ENCODE assay signal across 1 cellular context in the genomic region with DNA sequence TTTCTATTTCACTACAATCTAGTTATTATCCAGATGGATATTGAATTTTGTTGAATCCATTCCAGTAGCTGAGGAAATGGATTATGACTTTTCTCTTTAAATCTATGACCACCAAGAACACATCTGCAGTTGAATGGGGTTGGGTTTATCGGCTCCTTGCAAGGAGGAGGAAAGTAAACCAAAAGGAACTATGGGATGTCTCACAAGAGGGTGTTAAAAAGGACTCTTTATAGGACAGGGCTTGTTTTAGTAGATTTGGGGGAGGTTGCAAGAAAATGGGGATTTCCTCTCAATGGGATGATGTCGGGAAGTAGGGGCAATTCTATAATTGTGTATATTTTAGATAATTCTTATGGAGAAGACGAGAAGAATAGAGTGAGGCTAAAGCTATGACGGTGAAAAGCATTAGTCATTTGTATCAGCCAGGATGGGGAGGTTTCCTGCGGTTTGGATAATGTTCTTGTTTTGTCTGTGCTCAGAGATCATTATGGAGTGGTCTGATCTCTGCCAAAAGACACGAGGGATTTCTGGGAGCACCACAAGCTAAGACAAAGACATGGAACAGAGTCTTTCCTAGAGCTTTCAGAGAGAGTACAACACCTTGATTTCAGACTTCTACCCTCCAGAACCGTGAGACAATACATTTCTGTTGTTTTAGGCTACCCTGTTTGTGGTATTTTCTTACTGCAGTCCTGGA.
TF ChIP-seq lines count a peak whose summit lies in the region.

No MANE protein-coding gene starts in this region.

TF ChIP-seq in K562, 482 proteins besides CTCF, POLR2A, EP300 and RAD21 (continued from another document and continues in another):
- TF ChIP-seq, protein P1, sequence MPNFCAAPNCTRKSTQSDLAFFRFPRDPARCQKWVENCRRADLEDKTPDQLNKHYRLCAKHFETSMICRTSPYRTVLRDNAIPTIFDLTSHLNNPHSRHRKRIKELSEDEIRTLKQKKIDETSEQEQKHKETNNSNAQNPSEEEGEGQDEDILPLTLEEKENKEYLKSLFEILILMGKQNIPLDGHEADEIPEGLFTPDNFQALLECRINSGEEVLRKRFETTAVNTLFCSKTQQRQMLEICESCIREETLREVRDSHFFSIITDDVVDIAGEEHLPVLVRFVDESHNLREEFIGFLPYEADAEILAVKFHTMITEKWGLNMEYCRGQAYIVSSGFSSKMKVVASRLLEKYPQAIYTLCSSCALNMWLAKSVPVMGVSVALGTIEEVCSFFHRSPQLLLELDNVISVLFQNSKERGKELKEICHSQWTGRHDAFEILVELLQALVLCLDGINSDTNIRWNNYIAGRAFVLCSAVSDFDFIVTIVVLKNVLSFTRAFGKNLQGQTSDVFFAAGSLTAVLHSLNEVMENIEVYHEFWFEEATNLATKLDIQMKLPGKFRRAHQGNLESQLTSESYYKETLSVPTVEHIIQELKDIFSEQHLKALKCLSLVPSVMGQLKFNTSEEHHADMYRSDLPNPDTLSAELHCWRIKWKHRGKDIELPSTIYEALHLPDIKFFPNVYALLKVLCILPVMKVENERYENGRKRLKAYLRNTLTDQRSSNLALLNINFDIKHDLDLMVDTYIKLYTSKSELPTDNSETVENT (CRISPR knock-in tag; IDR thresholded peaks at IDR 0.05) = no peak
- TF ChIP-seq ZBTB33 (CRISPR knock-in tag; IDR thresholded peaks at IDR 0.05) = 0 out of 2 replicates have a peak, but pooled peaks have one; percentile 14
- peak; percentile 77 for TF ChIP-seq L3MBTL2 (IDR thresholded peaks at IDR 0.05)
- TF ChIP-seq, protein P2, sequence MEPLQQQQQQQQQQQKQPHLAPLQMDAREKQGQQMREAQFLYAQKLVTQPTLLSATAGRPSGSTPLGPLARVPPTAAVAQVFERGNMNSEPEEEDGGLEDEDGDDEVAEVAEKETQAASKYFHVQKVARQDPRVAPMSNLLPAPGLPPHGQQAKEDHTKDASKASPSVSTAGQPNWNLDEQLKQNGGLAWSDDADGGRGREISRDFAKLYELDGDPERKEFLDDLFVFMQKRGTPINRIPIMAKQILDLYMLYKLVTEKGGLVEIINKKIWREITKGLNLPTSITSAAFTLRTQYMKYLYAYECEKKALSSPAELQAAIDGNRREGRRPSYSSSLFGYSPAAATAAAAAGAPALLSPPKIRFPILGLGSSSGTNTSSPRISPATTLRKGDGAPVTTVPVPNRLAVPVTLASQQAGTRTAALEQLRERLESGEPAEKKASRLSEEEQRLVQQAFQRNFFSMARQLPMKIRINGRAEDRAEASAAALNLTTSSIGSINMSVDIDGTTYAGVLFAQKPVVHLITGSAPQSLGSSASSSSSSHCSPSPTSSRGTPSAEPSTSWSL (CRISPR knock-in tag; IDR thresholded peaks at IDR 0.05; ENCODE audit: borderline replicate concordance) = no peak
- peak; percentile 100 for TF ChIP-seq SMAD4 (CRISPR knock-in tag; conservative IDR thresholded peaks at IDR 0.05)
- no peak for TF ChIP-seq NRF1 (conservative IDR thresholded peaks at IDR 0.05 in 1 of 2, IDR thresholded peaks at IDR 0.05 in 1 of 2)
- peak; percentile 87 for TF ChIP-seq ZNF175 (CRISPR knock-in tag; IDR thresholded peaks at IDR 0.05; ENCODE audit: low read depth)
- TF ChIP-seq SAFB2 (IDR thresholded peaks at IDR 0.05; ENCODE audit: borderline replicate concordance, low read depth, low read length, severe bottlenecking) = no peak
- TF ChIP-seq KLF6 (CRISPR knock-in tag; IDR thresholded peaks at IDR 0.05; ENCODE audit: borderline replicate concordance) = no peak
- TF ChIP-seq ZNF75A (CRISPR knock-in tag; IDR thresholded peaks at IDR 0.05) = no peak
- no peak for TF ChIP-seq RB1 (IDR thresholded peaks at IDR 0.05; ENCODE audit: low read depth)
- TF ChIP-seq, protein P3, sequence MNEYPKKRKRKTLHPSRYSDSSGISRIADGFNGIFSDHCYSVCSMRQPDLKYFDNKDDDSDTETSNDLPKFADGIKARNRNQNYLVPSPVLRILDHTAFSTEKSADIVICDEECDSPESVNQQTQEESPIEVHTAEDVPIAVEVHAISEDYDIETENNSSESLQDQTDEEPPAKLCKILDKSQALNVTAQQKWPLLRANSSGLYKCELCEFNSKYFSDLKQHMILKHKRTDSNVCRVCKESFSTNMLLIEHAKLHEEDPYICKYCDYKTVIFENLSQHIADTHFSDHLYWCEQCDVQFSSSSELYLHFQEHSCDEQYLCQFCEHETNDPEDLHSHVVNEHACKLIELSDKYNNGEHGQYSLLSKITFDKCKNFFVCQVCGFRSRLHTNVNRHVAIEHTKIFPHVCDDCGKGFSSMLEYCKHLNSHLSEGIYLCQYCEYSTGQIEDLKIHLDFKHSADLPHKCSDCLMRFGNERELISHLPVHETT (CRISPR knock-in tag; conservative IDR thresholded peaks at IDR 0.05 in 1 of 2, IDR thresholded peaks at IDR 0.05 in 1 of 2) = 0 out of 4 replicates have a peak, but pooled peaks of 1 of the 2 experiments have one; percentile 68
- no peak for TF ChIP-seq CUX1 (CRISPR knock-in tag; IDR thresholded peaks at IDR 0.05)
- TF ChIP-seq CHCHD3 (CRISPR knock-in tag; IDR thresholded peaks at IDR 0.05) = no peak
- no peak for TF ChIP-seq NFE2L1 (tag; IDR thresholded peaks at IDR 0.05; ENCODE audit: borderline replicate concordance, low read depth)
- TF ChIP-seq, protein P4, sequence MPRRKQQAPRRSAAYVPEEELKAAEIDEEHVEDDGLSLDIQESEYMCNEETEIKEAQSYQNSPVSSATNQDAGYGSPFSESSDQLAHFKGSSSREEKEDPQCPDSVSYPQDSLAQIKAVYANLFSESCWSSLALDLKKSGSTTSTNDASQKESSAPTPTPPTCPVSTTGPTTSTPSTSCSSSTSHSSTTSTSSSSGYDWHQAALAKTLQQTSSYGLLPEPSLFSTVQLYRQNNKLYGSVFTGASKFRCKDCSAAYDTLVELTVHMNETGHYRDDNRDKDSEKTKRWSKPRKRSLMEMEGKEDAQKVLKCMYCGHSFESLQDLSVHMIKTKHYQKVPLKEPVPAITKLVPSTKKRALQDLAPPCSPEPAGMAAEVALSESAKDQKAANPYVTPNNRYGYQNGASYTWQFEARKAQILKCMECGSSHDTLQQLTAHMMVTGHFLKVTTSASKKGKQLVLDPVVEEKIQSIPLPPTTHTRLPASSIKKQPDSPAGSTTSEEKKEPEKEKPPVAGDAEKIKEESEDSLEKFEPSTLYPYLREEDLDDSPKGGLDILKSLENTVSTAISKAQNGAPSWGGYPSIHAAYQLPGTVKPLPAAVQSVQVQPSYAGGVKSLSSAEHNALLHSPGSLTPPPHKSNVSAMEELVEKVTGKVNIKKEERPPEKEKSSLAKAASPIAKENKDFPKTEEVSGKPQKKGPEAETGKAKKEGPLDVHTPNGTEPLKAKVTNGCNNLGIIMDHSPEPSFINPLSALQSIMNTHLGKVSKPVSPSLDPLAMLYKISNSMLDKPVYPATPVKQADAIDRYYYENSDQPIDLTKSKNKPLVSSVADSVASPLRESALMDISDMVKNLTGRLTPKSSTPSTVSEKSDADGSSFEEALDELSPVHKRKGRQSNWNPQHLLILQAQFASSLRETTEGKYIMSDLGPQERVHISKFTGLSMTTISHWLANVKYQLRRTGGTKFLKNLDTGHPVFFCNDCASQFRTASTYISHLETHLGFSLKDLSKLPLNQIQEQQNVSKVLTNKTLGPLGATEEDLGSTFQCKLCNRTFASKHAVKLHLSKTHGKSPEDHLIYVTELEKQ (CRISPR knock-in tag; IDR thresholded peaks at IDR 0.05) = no peak
- TF ChIP-seq BRD4 (IDR thresholded peaks at IDR 0.05) = peak; percentile 43; the same call in 1 of the 2 replicates
- no peak for TF ChIP-seq SMAD2 (IDR thresholded peaks at IDR 0.05; ENCODE audit: low read depth, low read length)
- TF ChIP-seq PRDM10 (IDR thresholded peaks at IDR 0.05; ENCODE audit: partially characterized antibody) = peak; percentile 85
- no peak for TF ChIP-seq ETV6 (IDR thresholded peaks at IDR 0.05; ENCODE audit: borderline replicate concordance in 1 of 2, low read depth in 2 of 2, low read length in 1 of 2)
- TF ChIP-seq ETV6 (CRISPR knock-in tag; IDR thresholded peaks at IDR 0.05; ENCODE audit: borderline replicate concordance) = no peak
- TF ChIP-seq KAT8 (IDR thresholded peaks at IDR 0.05; ENCODE audit: low read depth) = no peak
- TF ChIP-seq TAF1 (IDR thresholded peaks at IDR 0.05; ENCODE audit: control insufficient read depth, extremely low read depth, insufficient read depth, low read length, severe bottlenecking) = no peak
- TF ChIP-seq ELK1 (CRISPR knock-in tag; IDR thresholded peaks at IDR 0.05) = no peak
- TF ChIP-seq HCFC1 (IDR thresholded peaks at IDR 0.05; ENCODE audit: low read depth, low read length) = no peak
